ENCODE assay signal across 36 cellular contexts in the genomic region with DNA sequence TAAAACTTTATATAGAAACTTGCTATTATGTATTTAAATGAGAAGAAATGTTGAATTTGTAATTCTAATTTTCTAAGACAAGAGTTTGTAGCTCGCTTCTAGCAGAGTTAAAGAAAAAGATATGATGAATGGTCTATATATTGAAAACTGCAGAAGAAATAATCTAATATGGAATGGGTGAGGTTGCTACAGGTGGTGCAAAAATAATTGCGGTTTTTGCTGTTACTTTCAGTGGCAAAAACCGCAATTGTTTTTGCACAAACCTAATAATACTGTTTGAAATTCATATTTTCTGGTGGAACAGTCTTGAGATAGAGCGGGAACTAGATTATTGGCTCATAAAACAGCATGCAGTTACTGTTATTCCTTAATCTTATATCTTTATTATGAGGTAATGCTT. TPM values are rescaled to one million over a fixed set of nuclear protein-coding genes. Genes with fewer than 3 reads are reported as not detected.
"Had no signal": no experiment of that assay in that cellular context is flagged by ENCODE, and none has a peak within 500 bp of the region (broad histone marks: within the 10 kb centered on the region; RNA-seq: fewer than 3 reads in every experiment).

No MANE protein-coding gene starts in this region.

- H3K4me3 ChIP-seq: MG63 had no signal

- H3K9me3 ChIP-seq: MG63 had no signal

- DNase-seq: Karpas-422, Kasumi-1, MG63, MM.1S, MV-4-11, NCI-H1048, NCI-H1092, NCI-H1092 treated with DMSO at 0.1 percent for 48 hours, NCI-H1105, NCI-H1105 treated with DMSO at 0.1 percent for 48 hours, NCI-H1417, NCI-H1417 treated with DMSO at 0.1 percent for 48 hours, NCI-H1436, NCI-H1436 treated with DMSO at 0.1 percent for 48 hours, NCI-H146, NCI-H1694, NCI-H1694 treated with DMSO at 0.1 percent for 48 hours, NCI-H187, NCI-H187 treated with DMSO at 0.1 percent for 48 hours, NCI-H1930, NCI-H2029, NCI-H2029 treated with DMSO at 0.1 percent for 48 hours, NCI-H2081, NCI-H2081 treated with DMSO at 0.1 percent for 48 hours, NCI-H2107, NCI-H2171, NCI-H2171 treated with DMSO at 0.1 percent for 48 hours, NCI-H2227 treated with DMSO at 0.1 percent for 48 hours, NCI-H226, NCI-H345, NCI-H446, NCI-H446 treated with DMSO at 0.1 percent for 48 hours, NCI-H510A, NCI-H510A treated with DMSO at 0.1 percent for 48 hours, NCI-H524 had no signal

- H3K27me3 ChIP-seq: MG63 had no signal

- H3K36me3 ChIP-seq: MG63 had no signal

RNA-seq across cellular contexts. Expression of gene EYA4, which starts 23.9 kb away (rescaled TPM):
- total RNA-seq: MCF 10A had no signal
